ENCODE assay signal across 1 cellular context in genomic region chr7:149147072-149147729, GRCh38.
TF ChIP-seq lines count a peak whose summit lies in the region.

TSS of gene ZNF398 (plus strand) at chr7:149147453. CDS start at chr7:149147743, 290 bp downstream.

TF ChIP-seq in K562, 482 proteins besides CTCF, POLR2A, EP300 and RAD21 (continued from another document and continues in another):
- peak; percentile 95 for TF ChIP-seq ETS1 (conservative IDR thresholded peaks at IDR 0.05; ENCODE audit: control insufficient read depth, low read depth, low read length)
- TF ChIP-seq BCOR (IDR thresholded peaks at IDR 0.05), result peak; percentile 55
- TF ChIP-seq ZNF124 (CRISPR knock-in tag; IDR thresholded peaks at IDR 0.05), result peak; percentile 44; the same call in 1 of the 2 replicates
- TF ChIP-seq C11orf30 (IDR thresholded peaks at IDR 0.05; ENCODE audit: low read depth), result no peak; the same call in 1 of the 2 replicates
- TF ChIP-seq ELF4 (CRISPR knock-in tag; IDR thresholded peaks at IDR 0.05), result 0 out of 2 replicates have a peak, but pooled peaks have one; percentile 31
- TF ChIP-seq KDM4B (IDR thresholded peaks at IDR 0.05; ENCODE audit: borderline replicate concordance in 2 of 2, low read depth in 1 of 2), result peak in 1 of 2 experiments; percentile 80; a peak in 2 of 4 replicates
- TF ChIP-seq EZH2 (IDR thresholded peaks at IDR 0.05; ENCODE audit: borderline replicate concordance, low read depth, low read length), result no peak
- peak; percentile 7; the same call in 1 of the 2 replicates for TF ChIP-seq SP1 (CRISPR knock-in tag; IDR thresholded peaks at IDR 0.05)
- TF ChIP-seq SP2 (IDR thresholded peaks at IDR 0.05; ENCODE audit: extremely low read depth, low read depth, low read length, poor library complexity, severe bottlenecking), result peak; percentile 95
- 0 out of 2 replicates have a peak, but pooled peaks have one; percentile 73 for TF ChIP-seq ATF6 (CRISPR knock-in tag; IDR thresholded peaks at IDR 0.05)
- TF ChIP-seq ZNF395 (CRISPR knock-in tag; IDR thresholded peaks at IDR 0.05), result peak; percentile 58; the same call in 1 of the 2 replicates
- 0 out of 2 replicates have a peak, but pooled peaks have one; percentile 66 for TF ChIP-seq SLC30A9 (CRISPR knock-in tag; IDR thresholded peaks at IDR 0.05)
- TF ChIP-seq ZNF24 (IDR thresholded peaks at IDR 0.05), result peak; percentile 62
- no peak for TF ChIP-seq NR2C2 (CRISPR knock-in tag; IDR thresholded peaks at IDR 0.05)
- no peak; the same call in 1 of the 2 replicates for TF ChIP-seq NR2C2 (tag; IDR thresholded peaks at IDR 0.05)
- peak; percentile 27; the same call in 1 of the 2 replicates for TF ChIP-seq HDAC8 (tag; IDR thresholded peaks at IDR 0.05)
- TF ChIP-seq HLTF (IDR thresholded peaks at IDR 0.05), result 0 out of 2 replicates have a peak, but pooled peaks have one; percentile 48
- TF ChIP-seq LARP7 (IDR thresholded peaks at IDR 0.05), result no peak
- peak; percentile 55 for TF ChIP-seq MGA (IDR thresholded peaks at IDR 0.05)
- 0 out of 2 replicates have a peak, but pooled peaks have one; percentile 41 for TF ChIP-seq HSF4 (CRISPR knock-in tag; IDR thresholded peaks at IDR 0.05; ENCODE audit: borderline replicate concordance)
- peak; percentile 7; the same call in 1 of the 2 replicates for TF ChIP-seq ATF1 (CRISPR knock-in tag; IDR thresholded peaks at IDR 0.05)
- TF ChIP-seq ATF1 (tag; IDR thresholded peaks at IDR 0.05), result peak; percentile 4; the same call in 1 of the 2 replicates
- 0 out of 2 replicates have a peak, but pooled peaks have one; percentile 33 for TF ChIP-seq HOXB6 (CRISPR knock-in tag; IDR thresholded peaks at IDR 0.05; ENCODE audit: borderline replicate concordance)
- TF ChIP-seq KDM5B (IDR thresholded peaks at IDR 0.05; ENCODE audit: insufficient replicate concordance, low read depth, low read length), result peak; percentile 81
- TF ChIP-seq RCOR1 (IDR thresholded peaks at IDR 0.05; ENCODE audit: borderline replicate concordance in 1 of 2, low read depth in 2 of 2, low read length in 2 of 2), result peak in 1 of 2 experiments; percentile 72; a peak in 1 of 4 replicates
- no peak for TF ChIP-seq CREB5 (CRISPR knock-in tag; IDR thresholded peaks at IDR 0.05)
- TF ChIP-seq RBBP5 (IDR thresholded peaks at IDR 0.05; ENCODE audit: borderline replicate concordance, insufficient read depth, low read length, poor library complexity, severe bottlenecking), result peak; percentile 97
- TF ChIP-seq ELK1 (CRISPR knock-in tag; IDR thresholded peaks at IDR 0.05), result 0 out of 2 replicates have a peak, but pooled peaks have one; percentile 22
- TF ChIP-seq MTA1 (IDR thresholded peaks at IDR 0.05; ENCODE audit: borderline replicate concordance), result peak; percentile 86
- peak; percentile 85 for TF ChIP-seq CXXC5 (CRISPR knock-in tag; IDR thresholded peaks at IDR 0.05)
- TF ChIP-seq BRD4 (IDR thresholded peaks at IDR 0.05), result peak; percentile 82
- peak; percentile 11; the same call in 1 of the 2 replicates for TF ChIP-seq FOXP1 (CRISPR knock-in tag; IDR thresholded peaks at IDR 0.05)
- TF ChIP-seq TAF1 (IDR thresholded peaks at IDR 0.05; ENCODE audit: control insufficient read depth, extremely low read depth, insufficient read depth, low read length, severe bottlenecking), result peak; percentile 84
- TF ChIP-seq TCF3 (CRISPR knock-in tag; IDR thresholded peaks at IDR 0.05), result peak; percentile 25
- TF ChIP-seq TAF15 (IDR thresholded peaks at IDR 0.05; ENCODE audit: low read depth, low read length), result no peak
- 0 out of 2 replicates have a peak, but pooled peaks have one; percentile 58 for TF ChIP-seq CHD2 (IDR thresholded peaks at IDR 0.05; ENCODE audit: low read depth, low read length)
- peak; percentile 13 to 47 for TF ChIP-seq E2F6 (IDR thresholded peaks at IDR 0.05; ENCODE audit: borderline replicate concordance in 1 of 2, extremely low read depth in 1 of 2, insufficient read depth in 1 of 2, insufficient read length in 1 of 2, low read depth in 1 of 2, low read length in 1 of 2, poor library complexity in 1 of 2, severe bottlenecking in 1 of 2)
- TF ChIP-seq NCOR1 (IDR thresholded peaks at IDR 0.05), result peak; percentile 44; the same call in 1 of the 2 replicates
- peak; percentile 88 for TF ChIP-seq OTX1 (CRISPR knock-in tag; IDR thresholded peaks at IDR 0.05)
- TF ChIP-seq DPF2 (IDR thresholded peaks at IDR 0.05), result peak; percentile 75
